Comparison of ENCODE assay signal across 10 cellular contexts in the genomic region with DNA sequence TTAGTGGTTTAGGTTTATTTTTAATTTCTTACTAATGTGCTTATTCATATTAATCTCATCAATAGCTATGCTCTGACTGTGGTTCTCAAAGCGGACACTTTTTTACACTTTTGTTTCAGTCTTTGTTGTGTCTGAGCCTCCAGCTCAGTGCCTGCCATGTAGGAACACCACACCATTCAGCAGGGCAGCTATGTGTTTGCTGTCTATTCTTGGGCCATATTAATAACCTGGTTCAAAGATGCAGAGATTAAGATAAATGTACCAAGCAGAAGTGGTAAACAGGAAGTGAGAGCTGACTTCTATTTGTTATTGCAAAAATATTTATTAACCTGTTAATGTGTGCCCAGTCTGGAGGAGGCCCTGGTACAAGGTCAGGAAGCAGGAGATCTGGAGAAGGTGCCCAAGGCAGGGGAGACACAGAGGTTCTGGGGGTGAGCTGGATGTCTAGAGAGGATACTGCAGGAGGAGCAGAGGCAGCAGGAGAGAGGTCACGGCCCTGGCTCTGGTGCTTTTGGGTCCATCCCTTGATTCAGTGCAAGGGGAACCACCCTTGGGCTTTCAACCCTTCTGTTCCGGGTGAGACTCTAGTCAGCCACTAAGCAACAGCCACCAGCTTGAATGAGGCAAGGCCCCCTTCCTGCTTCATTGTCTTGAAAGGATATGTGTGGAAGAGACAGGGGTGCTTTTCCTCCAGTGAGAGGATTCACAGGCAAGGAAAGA. TPM values are rescaled to one million over a fixed set of nuclear protein-coding genes. Genes with fewer than 3 reads are reported as not detected.
A peak's percentile ranks its signal among the peaks of the same experiment; 100 is the strongest.
DNase-seq lines count a peak whose midpoint lies in the region; ATAC-seq and TF ChIP-seq lines count a peak whose summit lies in the region.
"Had no signal": no experiment of that assay in that cellular context is flagged by ENCODE, and none has a peak within 500 bp of the region (broad histone marks: within the 10 kb centered on the region; RNA-seq: fewer than 3 reads in every experiment).

No MANE protein-coding gene starts in this region.

- POLR2A ChIA-PET in naive thymus-derived CD4-positive, alpha-beta T cell (lab: Charles Lee): interaction anchor here (1.6 kb wide), 1 partner anchor 8 kb away, joined by 3 read pairs; no protein-coding TSS in a partner anchor

- TF ChIP-seq CTCF in GM12864 (IDR thresholded peaks at IDR 0.05; ENCODE audit: low read depth, low read length, missing control alignments) (no peak), sigmoid colon (IDR thresholded peaks at IDR 0.05) (no peak), testis (IDR thresholded peaks at IDR 0.05) (no peak)

- H3K36me3 Mint-ChIP-seq in T-helper 17 cell (ENCODE audit: low read depth): no peaks in the 10 kb centered on the region
- H3K36me3 Mint-ChIP-seq in naive thymus-derived CD4-positive, alpha-beta T cell: peaks cover 0 to 17% (median 9%) of the 10 kb centered on the region in 5 donors

- TF ChIP-seq POLR2A in sigmoid colon (IDR thresholded peaks at IDR 0.05): no peak
- TF ChIP-seq POLR2A in testis (IDR thresholded peaks at IDR 0.05): no peak

- peak overlapping the region; percentile 97 for H3K27ac Mint-ChIP-seq in T-helper 17 cell
- peak overlapping the region in 7 of 9 donors; percentile 3 to 75 (median 26) for H3K27ac Mint-ChIP-seq in naive thymus-derived CD4-positive, alpha-beta T cell

- peaks cover 5% of the 10 kb centered on the region for H3K27me3 Mint-ChIP-seq in T-helper 17 cell
- H3K27me3 Mint-ChIP-seq in naive thymus-derived CD4-positive, alpha-beta T cell: peaks cover 0 to 13% (median 5%) of the 10 kb centered on the region in 5 donors

- intact Hi-C loops in naive thymus-derived CD4-positive, alpha-beta T cell (cut with micrococcal nuclease): no loop called here
- intact Hi-C loops in sigmoid colon (cut with DNase I): no loop called here
- intact Hi-C loops in testis (cut with DNase I; ENCODE audit: low total_unique reads): no loop called here

- H3K9me3 ChIP-seq in T-helper 17 cell (ENCODE audit: control insufficient read depth, low read length, poor library complexity, severe bottlenecking) (no peaks in the 10 kb centered on the region), sigmoid colon (peaks cover 0 to under 1% (median 0%) of the 10 kb centered on the region in 4 donors), testis (no peaks in the 10 kb centered on the region)
- H3K9me3 ChIP-seq in naive thymus-derived CD4-positive, alpha-beta T cell (ENCODE audit: control insufficient read depth in 2 of 3, low read length in 3 of 3): no peaks in the 10 kb centered on the region

- H3K36me3 ChIP-seq in naive thymus-derived CD4-positive, alpha-beta T cell (ENCODE audit: control insufficient read depth in 2 of 3, insufficient read depth in 3 of 3, low read length in 3 of 3): no peaks in the 10 kb centered on the region
- H3K36me3 ChIP-seq in sigmoid colon (no peaks in the 10 kb centered on the region), testis (ENCODE audit: low read depth, missing control alignments) (no peaks in the 10 kb centered on the region)

- no peaks in the 10 kb centered on the region for H3K27me3 ChIP-seq in naive thymus-derived CD4-positive, alpha-beta T cell (ENCODE audit: control insufficient read depth in 2 of 2, insufficient read depth in 2 of 2, low read length in 2 of 2)
- H3K27me3 ChIP-seq in sigmoid colon: no peaks in the 10 kb centered on the region
- H3K27me3 ChIP-seq in testis: no peaks in the 10 kb centered on the region

- peak; percentile 15 for DNase-seq in GM12864 (ENCODE audit: low read depth)
- no peak for DNase-seq in T-helper 17 cell
- DNase-seq in naive thymus-derived CD4-positive, alpha-beta T cell: no peak
- no peak for DNase-seq in NCI-H2196 treated with DMSO at 0.1 percent for 48 hours (lab: John Stamatoyannopoulos, UW; ENCODE audit: unreplicated experiment)
- DNase-seq in NCI-H524 (lab: John Stamatoyannopoulos, UW): no peak
- no peak for DNase-seq in sigmoid colon
- DNase-seq in testis: no peak
- DNase-seq: GDM1, hypothalamus had no signal

- H3K4me1 Mint-ChIP-seq in T-helper 17 cell: peaks cover 27% of the 10 kb centered on the region
- H3K4me1 Mint-ChIP-seq in naive thymus-derived CD4-positive, alpha-beta T cell: peaks cover 10 to 30% (median 26%) of the 10 kb centered on the region in 7 donors

- H3K4me3 ChIP-seq in GM12864 (ENCODE audit: low read depth, low read length) (peak overlapping the region; percentile 47), sigmoid colon (peak overlapping the region in 2 of 4 donors; percentile 1 to 35), testis (no peak overlapping the region)
- no peak overlapping the region for H3K4me3 ChIP-seq in naive thymus-derived CD4-positive, alpha-beta T cell (ENCODE audit: low read length)

- WGBS in sigmoid colon, 2 donors: 78 to 91% methylated on average over 3 of the region's 3 CpGs
- WGBS in testis, 2 donors: 84 to 86% methylated on average over 3 of the region's 3 CpGs

- ATAC-seq in GM19467 (IDR thresholded peaks at IDR 0.05; ENCODE audit: unreplicated experiment): peak; percentile 52
- peak; percentile 50 for ATAC-seq in T-helper 17 cell
- peak; percentile 29 for ATAC-seq in naive thymus-derived CD4-positive, alpha-beta T cell

- CTCF ChIA-PET in naive thymus-derived CD4-positive, alpha-beta T cell (lab: Charles Lee): no interaction called here

- H3K9me3 Mint-ChIP-seq in naive thymus-derived CD4-positive, alpha-beta T cell: peaks cover 2 to 25% (median 16%) of the 10 kb centered on the region in 11 donors

- peaks cover 0 to 8% of the 10 kb centered on the region in 2 donors for H3K4me1 ChIP-seq in naive thymus-derived CD4-positive, alpha-beta T cell (ENCODE audit: control insufficient read depth in 2 of 2, insufficient read depth in 2 of 2, low read length in 2 of 2)
- H3K4me1 ChIP-seq in sigmoid colon (no peaks in the 10 kb centered on the region), testis (no peaks in the 10 kb centered on the region)

- no peak overlapping the region for H3K27ac ChIP-seq in naive thymus-derived CD4-positive, alpha-beta T cell (ENCODE audit: low read depth, low read length)
- H3K27ac ChIP-seq in sigmoid colon: no peak overlapping the region
- H3K27ac ChIP-seq in testis: no peak overlapping the region

- TF ChIP-seq EP300 in sigmoid colon (IDR thresholded peaks at IDR 0.05): no peak

- H3K4me3 Mint-ChIP-seq in T-helper 17 cell: peak overlapping the region; percentile 89
- peak overlapping the region in 7 of 10 donors; percentile 2 to 68 (median 26) for H3K4me3 Mint-ChIP-seq in naive thymus-derived CD4-positive, alpha-beta T cell

RNA-seq across cellular contexts. Expression of a gene that starts 1.9 kb away (rescaled TPM):
- total RNA-seq in T-helper 17 cell (10 to 100 TPM; 19.6 to 20.9 TPM), sigmoid colon (10 to 100 TPM; 19.3 to 28.2 (median 21.5) TPM), testis (1 to 10 TPM; 5.2 to 5.7 TPM)
- total RNA-seq in naive thymus-derived CD4-positive, alpha-beta T cell: 10 to 100 TPM in 1 of 5 experiments, 1 to 10 TPM in 4; 2.6 to 70.9 (median 6.7) TPM
- 1 to 10 TPM; 1.9 to 2.9 TPM for polyA plus RNA-seq in naive thymus-derived CD4-positive, alpha-beta T cell
- polyA plus RNA-seq in sigmoid colon (10 to 100 TPM in 2 of 3 donors, 1 to 10 TPM in 1; 6.0 to 14.2 (median 13.4) TPM), testis (ENCODE audit: insufficient read depth, low read depth, low replicate concordance) (4.9 TPM)

RNA-seq across cellular contexts. Expression of a gene that starts 53.1 kb away (rescaled TPM):
- 10 to 100 TPM; 36.9 to 42.9 TPM for total RNA-seq in T-helper 17 cell
- total RNA-seq in naive thymus-derived CD4-positive, alpha-beta T cell: 10 to 100 TPM; 27.3 to 44.0 (median 37.3) TPM
- polyA plus RNA-seq in naive thymus-derived CD4-positive, alpha-beta T cell: 1 to 10 TPM; 4.6 to 8.5 TPM
- 10 to 100 TPM in 1 of 4 donors, 1 to 10 TPM in 3; 7.8 to 11.6 (median 8.8) TPM for total RNA-seq in sigmoid colon
- 10 to 100 TPM in 1 of 3 donors, 1 to 10 TPM in 2; 2.4 to 15.7 (median 7.6) TPM for polyA plus RNA-seq in sigmoid colon
- 10 to 100 TPM; 17.8 to 22.4 TPM for total RNA-seq in testis
- 6.3 TPM for polyA plus RNA-seq in testis (ENCODE audit: insufficient read depth, low read depth, low replicate concordance)
